9 cellular contexts compared by ENCODE assay signal in genomic region chr6:30101423-30101938, GRCh38. TPM values are rescaled to one million over a fixed set of nuclear protein-coding genes. Genes with fewer than 3 reads are reported as not detected.
DNase-seq lines count a peak whose midpoint lies in the region; ATAC-seq and TF ChIP-seq lines count a peak whose summit lies in the region.
"Had no signal": no experiment of that assay in that cellular context is flagged by ENCODE, and none has a peak within 500 bp of the region (broad histone marks: within the 10 kb centered on the region; RNA-seq: fewer than 3 reads in every experiment).

No MANE protein-coding gene starts in this region.

- TF ChIP-seq CTCF in spleen (IDR thresholded peaks at IDR 0.05 in 8 of 11, conservative IDR thresholded peaks at IDR 0.05 in 3 of 11), result no peak

- H3K9me3 ChIP-seq in iPS-18a (ENCODE audit: control insufficient read depth, low read depth, low read length) (no peaks in the 10 kb centered on the region), spleen (no peaks in the 10 kb centered on the region)

- H3K27me3 Mint-ChIP-seq in activated CD8-positive, alpha-beta memory T cell treated with anti-CD3 and anti-CD28 coated beads, Interleukin-2, amount 10 ng/mL, durations not matched to agents 7 days and 5 days, result peaks cover 74% of the 10 kb centered on the region
- peaks cover 68% of the 10 kb centered on the region for H3K27me3 Mint-ChIP-seq in activated naive CD8-positive, alpha-beta T cell treated with anti-CD3 and anti-CD28 coated beads for 36 hours

- 2 to 4% (median 3%) methylated on average over 13 of the region's 13 CpGs for WGBS in spleen, 5 donors

- TF ChIP-seq POLR2A in spleen (IDR thresholded peaks at IDR 0.05), result no peak

- peak overlapping the region; percentile 60 for H3K4me3 Mint-ChIP-seq in activated CD8-positive, alpha-beta memory T cell treated with anti-CD3 and anti-CD28 coated beads, Interleukin-2, amount 10 ng/mL, durations not matched to agents 7 days and 5 days
- H3K4me3 Mint-ChIP-seq in activated naive CD8-positive, alpha-beta T cell treated with anti-CD3 and anti-CD28 coated beads for 36 hours, result peak overlapping the region; percentile 32

- peak overlapping the region; percentile 66 for H3K4me3 ChIP-seq in iPS-18a (ENCODE audit: low read length)
- peak overlapping the region; percentile 30 to 69 (median 39) for H3K4me3 ChIP-seq in spleen

- no peak for DNase-seq in activated CD8-positive, alpha-beta memory T cell treated with anti-CD3 and anti-CD28 coated beads, Interleukin-2, amount 10 ng/mL, durations not matched to agents 7 days and 5 days
- no peak for DNase-seq in activated CD8-positive, alpha-beta memory T cell treated with anti-CD3 and anti-CD28 coated beads, Interleukin-2, amount 50 U/mL, for 48 hours
- DNase-seq in activated naive CD8-positive, alpha-beta T cell treated with anti-CD3 and anti-CD28 coated beads for 36 hours, result no peak
- DNase-seq in spleen (no peak), midbrain (lab: John Stamatoyannopoulos, UW) (no peak)

- CTCF ChIA-PET in activated CD8-positive, alpha-beta memory T cell treated with anti-CD3 and anti-CD28 coated beads, Interleukin-2, amount 10 ng/mL, durations not matched to agents 7 days and 5 days (lab: Charles Lee), result interaction anchor here (0.6 to 5.6 kb wide), 15 partner anchors 10 to 214 kb away, joined by 3 to 234 read pairs (median 5); partner anchors contain the start of genes POLR1H, PPP1R11, TRIM26 and TRIM40

- H3K27me3 ChIP-seq in iPS-18a (ENCODE audit: control insufficient read depth, insufficient read depth, low read length), result peaks cover 86% of the 10 kb centered on the region
- peaks cover 0 to 91% (median 40%) of the 10 kb centered on the region in 7 donors for H3K27me3 ChIP-seq in spleen (replicated peaks in 1 of 7)

- peaks cover 2% of the 10 kb centered on the region for H3K36me3 Mint-ChIP-seq in activated CD8-positive, alpha-beta memory T cell treated with anti-CD3 and anti-CD28 coated beads, Interleukin-2, amount 10 ng/mL, durations not matched to agents 7 days and 5 days
- no peaks in the 10 kb centered on the region for H3K36me3 Mint-ChIP-seq in activated naive CD8-positive, alpha-beta T cell treated with anti-CD3 and anti-CD28 coated beads for 36 hours

- intact Hi-C loops in spleen (cut with DNase I; ENCODE audit: low total_unique reads), result no loop called here

- H3K27ac ChIP-seq in iPS-18a (ENCODE audit: low read length) (no peak overlapping the region), spleen (peak overlapping the region; percentile 29 to 67 (median 57))

- H3K4me1 ChIP-seq in iPS-18a (ENCODE audit: control insufficient read depth, low read depth, low read length) (peaks cover 17% of the 10 kb centered on the region), spleen (peaks cover 24 to 41% (median 33%) of the 10 kb centered on the region in 6 donors)

- no peaks in the 10 kb centered on the region for H3K36me3 ChIP-seq in iPS-18a (ENCODE audit: control insufficient read depth, low read depth, low read length)
- H3K36me3 ChIP-seq in spleen, result no peaks in the 10 kb centered on the region

- H3K9ac ChIP-seq in iPS-18a (ENCODE audit: low read length), result no peak overlapping the region

- peaks cover 37% of the 10 kb centered on the region for H3K4me1 Mint-ChIP-seq in activated CD8-positive, alpha-beta memory T cell treated with anti-CD3 and anti-CD28 coated beads, Interleukin-2, amount 10 ng/mL, durations not matched to agents 7 days and 5 days
- peaks cover 42% of the 10 kb centered on the region for H3K4me1 Mint-ChIP-seq in activated naive CD8-positive, alpha-beta T cell treated with anti-CD3 and anti-CD28 coated beads for 36 hours

- ATAC-seq in activated CD8-positive, alpha-beta memory T cell treated with anti-CD3 and anti-CD28 coated beads, Interleukin-2, amount 10 ng/mL, durations not matched to agents 7 days and 5 days, result no peak
- no peak for ATAC-seq in GM18519 (IDR thresholded peaks at IDR 0.05; ENCODE audit: low FRiP score, unreplicated experiment)
- no peak for ATAC-seq in GM18868 (IDR thresholded peaks at IDR 0.05; ENCODE audit: unreplicated experiment)

- H3K9me3 Mint-ChIP-seq in activated CD8-positive, alpha-beta memory T cell treated with anti-CD3 and anti-CD28 coated beads, Interleukin-2, amount 10 ng/mL, durations not matched to agents 7 days and 5 days (ENCODE audit: low read depth), result no peaks in the 10 kb centered on the region
- no peaks in the 10 kb centered on the region for H3K9me3 Mint-ChIP-seq in activated naive CD8-positive, alpha-beta T cell treated with anti-CD3 and anti-CD28 coated beads for 36 hours

- no peak overlapping the region for H3K27ac Mint-ChIP-seq in activated CD8-positive, alpha-beta memory T cell treated with anti-CD3 and anti-CD28 coated beads, Interleukin-2, amount 10 ng/mL, durations not matched to agents 7 days and 5 days
- no peak overlapping the region for H3K27ac Mint-ChIP-seq in activated naive CD8-positive, alpha-beta T cell treated with anti-CD3 and anti-CD28 coated beads for 36 hours

RNA-seq across cellular contexts. Expression of gene TRIM31, which starts 11.4 kb away (rescaled TPM):
- total RNA-seq in activated CD8-positive, alpha-beta memory T cell treated with anti-CD3 and anti-CD28 coated beads, Interleukin-2, amount 10 ng/mL, durations not matched to agents 7 days and 5 days, result not detected
- total RNA-seq in activated naive CD8-positive, alpha-beta T cell treated with anti-CD3 and anti-CD28 coated beads for 36 hours, result not detected
- not detected for total RNA-seq in spleen
- under 1 TPM in 2 of 3 donors, not detected in 1; 0.09 to 0.14 TPM for polyA plus RNA-seq in spleen
- total RNA-seq: subcutaneous adipose tissue had no signal

RNA-seq across cellular contexts. Expression of gene RNF39, which starts 25.9 kb away (rescaled TPM):
- not detected for total RNA-seq in activated CD8-positive, alpha-beta memory T cell treated with anti-CD3 and anti-CD28 coated beads, Interleukin-2, amount 10 ng/mL, durations not matched to agents 7 days and 5 days
- total RNA-seq in activated naive CD8-positive, alpha-beta T cell treated with anti-CD3 and anti-CD28 coated beads for 36 hours, result not detected
- not detected for total RNA-seq in spleen
- polyA plus RNA-seq in spleen, result not detected
- total RNA-seq: subcutaneous adipose tissue had no signal

RNA-seq across cellular contexts. Expression of gene TRIM40, which starts 34.5 kb away (rescaled TPM):
- not detected for total RNA-seq in activated CD8-positive, alpha-beta memory T cell treated with anti-CD3 and anti-CD28 coated beads, Interleukin-2, amount 10 ng/mL, durations not matched to agents 7 days and 5 days
- not detected for total RNA-seq in activated naive CD8-positive, alpha-beta T cell treated with anti-CD3 and anti-CD28 coated beads for 36 hours
- 1 to 10 TPM in 1 of 7 donors, under 1 TPM in 2, not detected in 4; 0.20 to 1.0 (median 0.29) TPM for total RNA-seq in spleen
- polyA plus RNA-seq in spleen, result not detected
- total RNA-seq: subcutaneous adipose tissue had no signal

RNA-seq across cellular contexts. Expression of gene PPP1R11, which starts 34.5 kb away (rescaled TPM):
- total RNA-seq in activated CD8-positive, alpha-beta memory T cell treated with anti-CD3 and anti-CD28 coated beads, Interleukin-2, amount 10 ng/mL, durations not matched to agents 7 days and 5 days, result 10 to 100 TPM; 49.5 to 50.4 TPM
- 10 to 100 TPM; 37.4 to 39.8 TPM for total RNA-seq in activated naive CD8-positive, alpha-beta T cell treated with anti-CD3 and anti-CD28 coated beads for 36 hours
- total RNA-seq in spleen, result 10 to 100 TPM; 39.3 to 50.7 (median 42.1) TPM
- polyA plus RNA-seq in spleen, result 10 to 100 TPM; 31.1 to 45.5 (median 40.0) TPM

RNA-seq across cellular contexts. Expression of gene POLR1H, which starts 40.4 kb away (rescaled TPM):
- 10 to 100 TPM; 49.6 to 53.8 TPM for total RNA-seq in activated CD8-positive, alpha-beta memory T cell treated with anti-CD3 and anti-CD28 coated beads, Interleukin-2, amount 10 ng/mL, durations not matched to agents 7 days and 5 days
- 10 to 100 TPM; 45.3 to 50.6 TPM for total RNA-seq in activated naive CD8-positive, alpha-beta T cell treated with anti-CD3 and anti-CD28 coated beads for 36 hours
- total RNA-seq in spleen, result 10 to 100 TPM; 21.0 to 36.9 (median 22.8) TPM
- polyA plus RNA-seq in spleen, result 10 to 100 TPM; 62.6 to 78.6 (median 72.9) TPM
